In genomic region chr14:96065661-96066459, GRCh38 we compare ENCODE assay signal across 17 cellular contexts. TPM values are rescaled to one million over a fixed set of nuclear protein-coding genes. Genes with fewer than 3 reads are reported as not detected.
A peak's percentile ranks its signal among the peaks of the same experiment; 100 is the strongest.
DNase-seq lines count a peak whose midpoint lies in the region; ATAC-seq and TF ChIP-seq lines count a peak whose summit lies in the region.
"Had no signal": no experiment of that assay in that cellular context is flagged by ENCODE, and none has a peak within 500 bp of the region (broad histone marks: within the 10 kb centered on the region; RNA-seq: fewer than 3 reads in every experiment).

No MANE protein-coding gene starts in this region.

- no peaks in the 10 kb centered on the region for H3K9me2 ChIP-seq in neural cell (ENCODE audit: insufficient read depth, low read length)

- no peak overlapping the region for H3K4me2 ChIP-seq in neural cell (ENCODE audit: low read length)

- no peaks in the 10 kb centered on the region for H3F3A ChIP-seq in neural cell (ENCODE audit: insufficient read depth, low read length, poor library complexity, severe bottlenecking)

- no peak for TF ChIP-seq RAD21 in neural cell (conservative IDR thresholded peaks at IDR 0.05)

- in situ Hi-C loops in G401 (cut with HindIII; ENCODE audit: low sequenced_read_pairs) = no loop called here

- H3K27ac ChIP-seq in cingulate gyrus (ENCODE audit: low read depth, low read length) (peak overlapping the region; percentile 54), neural cell (ENCODE audit: low read length) (peak overlapping the region; percentile 5)
- H3K27ac ChIP-seq: brain microvascular endothelial cell, esophagus muscularis mucosa, ovary, tibial artery had no signal

- no peaks in the 10 kb centered on the region for H4K20me1 ChIP-seq in neural cell (ENCODE audit: insufficient read depth)

- H2AFZ ChIP-seq in neural cell (ENCODE audit: low read depth, low read length) = no peak overlapping the region

- peak overlapping the region; percentile 44 for H3K4me3 ChIP-seq in neural cell (ENCODE audit: low read length)
- H3K4me3 ChIP-seq: esophagus muscularis mucosa, ovary, tibial artery had no signal

- DNase-seq in G401 (ENCODE audit: low spot score) = peak; percentile 50
- peak; percentile 34 for DNase-seq in NCI-H2227 (lab: John Stamatoyannopoulos, UW; ENCODE audit: unreplicated experiment)
- no peak for DNase-seq in activated CD4-positive, alpha-beta T cell treated with anti-CD3 and anti-CD28 coated beads, Interleukin-2, amount 50 U/mL, for 1 hour
- DNase-seq in Right ventricle myocardium superior = no peak
- DNase-seq in NCI-H1105 (lab: John Stamatoyannopoulos, UW) = no peak
- DNase-seq in stimulated activated CD4-positive, alpha-beta T cell treated with anti-CD3 and anti-CD28 coated beads, Interleukin-1b, Interleukin-23, amount 100 ng/mL, for 48 hours = no peak
- DNase-seq: activated CD4-positive, CD25-positive, alpha-beta regulatory T cell treated with anti-CD3 and anti-CD28 coated beads, Interleukin-2, amount 50 U/mL, for 72 hours; activated naive CD4-positive, alpha-beta T cell treated with anti-CD3 and anti-CD28 coated beads, Interleukin-2, amount 50 U/mL, for 16 hours; brain microvascular endothelial cell; kidney glomerular epithelial cell; SHP77 had no signal

- H3K9me3 ChIP-seq in neural cell (ENCODE audit: low read length) = no peaks in the 10 kb centered on the region
- H3K9me3 ChIP-seq: esophagus muscularis mucosa, ovary, tibial artery had no signal

- peak overlapping the region; percentile 7 for H3K9ac ChIP-seq in neural cell (ENCODE audit: low read length)

- H3K79me2 ChIP-seq in neural cell (replicated peaks; ENCODE audit: insufficient read depth, low read length) = peaks cover 4% of the 10 kb centered on the region

- no peak for TF ChIP-seq CTCF in neural cell (IDR thresholded peaks at IDR 0.05; ENCODE audit: poor library complexity, severe bottlenecking)

- no peaks in the 10 kb centered on the region for H3K27me3 ChIP-seq in neural cell (ENCODE audit: insufficient read depth, low read depth, low read length)
- H3K27me3 ChIP-seq: brain microvascular endothelial cell, esophagus muscularis mucosa, ovary, tibial artery had no signal

- ATAC-seq in Right ventricle myocardium superior (ENCODE audit: poor library complexity) = no peak
- ATAC-seq: HepG2 had no signal

- no peaks in the 10 kb centered on the region for H3K36me3 ChIP-seq in neural cell (ENCODE audit: insufficient read depth, low read length)
- H3K36me3 ChIP-seq: brain microvascular endothelial cell, esophagus muscularis mucosa, ovary, tibial artery had no signal

- intact Hi-C loops in Right ventricle myocardium superior (cut with DNase I) = no loop called here

- no peak for TF ChIP-seq EP300 in neural cell (conservative IDR thresholded peaks at IDR 0.05; ENCODE audit: poor library complexity, severe bottlenecking)

TF ChIP-seq in neural cell, 6 proteins besides CTCF, POLR2A, EP300 and RAD21:
- TF ChIP-seq REST (IDR thresholded peaks at IDR 0.05; ENCODE audit: borderline replicate concordance) (no peak), POLR2AphosphoS5 (IDR thresholded peaks at IDR 0.05) (no peak), TAF1 (IDR thresholded peaks at IDR 0.05; ENCODE audit: low read depth) (no peak), EZH2 (IDR thresholded peaks at IDR 0.05; ENCODE audit: borderline replicate concordance, insufficient read depth, low read length, poor library complexity, severe bottlenecking) (no peak), MXI1 (conservative IDR thresholded peaks at IDR 0.05; ENCODE audit: poor library complexity, severe bottlenecking) (peak; percentile 34), SMC3 (conservative IDR thresholded peaks at IDR 0.05; ENCODE audit: poor library complexity) (no peak)
TF ChIP-seq in neural cell: peak in this region for 1.

RNA-seq across cellular contexts. Expression of gene C14orf132, which starts 26.7 kb away (rescaled TPM):
- total RNA-seq in G401 (2014; rRNA removed; shearing (Covaris generic)) = 0.37 and 2.6 TPM in 2 replicates
- 50.1 and 62.0 TPM in 2 replicates for polyA plus RNA-seq in neural cell
- 114 and 120 TPM in 2 replicates for polyA minus RNA-seq in neural cell
- 2.4 TPM for total RNA-seq in Right ventricle myocardium superior

Comparison
In these comparisons a context has a peak if more than half of its experiments do, and no peak if none do; other contexts are left out.
1. DNase-seq: peak in G401 (single experiment) and NCI-H2227 (single experiment); none in activated CD4-positive, alpha-beta T cell treated with anti-CD3 and anti-CD28 coated beads, Interleukin-2, amount 50 U/mL, for 1 hour (single experiment), Right ventricle myocardium superior (single experiment), NCI-H1105 (single experiment) and stimulated activated CD4-positive, alpha-beta T cell treated with anti-CD3 and anti-CD28 coated beads, Interleukin-1b, Interleukin-23, amount 100 ng/mL, for 48 hours (single experiment).